In genomic region chr4:42881262-42881661, GRCh38 we compare ENCODE assay signal across 31 cellular contexts. TPM values are rescaled to one million over a fixed set of nuclear protein-coding genes. Genes with fewer than 3 reads are reported as not detected.
DNase-seq lines count a peak whose midpoint lies in the region; ATAC-seq and TF ChIP-seq lines count a peak whose summit lies in the region.
"Had no signal": no experiment of that assay in that cellular context is flagged by ENCODE, and none has a peak within 500 bp of the region (broad histone marks: within the 10 kb centered on the region; RNA-seq: fewer than 3 reads in every experiment).

No MANE protein-coding gene starts in this region.

- H3K27me3 ChIP-seq in PC-3 (ENCODE audit: low read length), result no peaks in the 10 kb centered on the region
- H3K27me3 ChIP-seq: BE2C; BLaER1; BLaER1 treated with 17β-estradiol and CSF1 and Interleukin-3, amounts not matched to agents 10 nM and 100 nM had no signal

- DNase-seq in PC-3, result peak; percentile 63
- DNase-seq: 8988T; ACHN; AML-193; BE2C; C1 segment of cervical spinal cord; Caco-2; Calu3; CD4-positive, alpha-beta memory T cell; CD4-positive, alpha-beta T cell; CD4-positive, CD25-positive, alpha-beta regulatory T cell; CD8-positive, alpha-beta memory T cell; CD8-positive, alpha-beta T cell; COR-L47; DMS 273 treated with DMSO at 0.1 percent for 48 hours; DMS153; DMS53; DMS79; DMS79 treated with DMSO at 0.1 percent for 48 hours; DND-41; EL had no signal

- H3K4me2 ChIP-seq in PC-3 (ENCODE audit: low read length), result no peak overlapping the region
- H3K4me2 ChIP-seq: A549; BLaER1; BLaER1 treated with 17β-estradiol and CSF1 and Interleukin-3, amounts not matched to agents 10 nM and 100 nM had no signal

- intact Hi-C loops in PC-3 (cut with micrococcal nuclease), result no loop called here

- no peak overlapping the region for H2AFZ ChIP-seq in PC-3 (ENCODE audit: low read length)

- H3K9ac ChIP-seq in PC-3 (ENCODE audit: low read length), result no peak overlapping the region
- H3K9ac ChIP-seq: BLaER1; BLaER1 treated with 17β-estradiol and CSF1 and Interleukin-3, amounts not matched to agents 10 nM and 100 nM had no signal

- ATAC-seq in PC-3 (peak; percentile 59), GM19395 (IDR thresholded peaks at IDR 0.05; ENCODE audit: unreplicated experiment) (no peak)
- ATAC-seq: A549; CD8-positive, alpha-beta T cell had no signal

- H3K27ac ChIP-seq in PC-3 (ENCODE audit: low read length), result no peak overlapping the region
- H3K27ac ChIP-seq: 22Rv1; A549; BLaER1; BLaER1 treated with 17β-estradiol and CSF1 and Interleukin-3, amounts not matched to agents 10 nM and 100 nM; C4-2B had no signal

- TF ChIP-seq CTCF in PC-3 (conservative IDR thresholded peaks at IDR 0.05; ENCODE audit: low read depth, low read length), result no peak

- H3K36me3 ChIP-seq in PC-3 (ENCODE audit: low read depth, low read length), result no peaks in the 10 kb centered on the region
- H3K36me3 ChIP-seq: BE2C; BLaER1; BLaER1 treated with 17β-estradiol and CSF1 and Interleukin-3, amounts not matched to agents 10 nM and 100 nM had no signal

- no peaks in the 10 kb centered on the region for H4K20me1 ChIP-seq in PC-3 (ENCODE audit: low read length)
- H4K20me1 ChIP-seq: BLaER1; BLaER1 treated with 17β-estradiol and CSF1 and Interleukin-3, amounts not matched to agents 10 nM and 100 nM had no signal

- H3K9me2 ChIP-seq in PC-3 (replicated peaks; ENCODE audit: low read length), result no peaks in the 10 kb centered on the region

- CTCF ChIA-PET in PC-3 (lab: Charles Lee), result no interaction called here

- H3K79me2 ChIP-seq in PC-3 (ENCODE audit: low read length), result no peaks in the 10 kb centered on the region

- H3F3A ChIP-seq in PC-3 (ENCODE audit: low read length, unreplicated experiment), result no peaks in the 10 kb centered on the region

- no peak overlapping the region for H3K4me3 ChIP-seq in PC-3 (ENCODE audit: low read length)
- H3K4me3 ChIP-seq: A549; BLaER1; BLaER1 treated with 17β-estradiol and CSF1 and Interleukin-3, amounts not matched to agents 10 nM and 100 nM had no signal

- POLR2A ChIA-PET in PC-3 (lab: Charles Lee; ENCODE audit: unreplicated experiment), result no interaction called here

- H3K4me1 ChIP-seq in PC-3 (ENCODE audit: insufficient read depth, low read length), result peaks cover 10% of the 10 kb centered on the region
- H3K4me1 ChIP-seq: A549; BE2C; BLaER1; BLaER1 treated with 17β-estradiol and CSF1 and Interleukin-3, amounts not matched to agents 10 nM and 100 nM; Caco-2 had no signal

- BruUV-seq in PC-3 (replicated peaks; lab: Mats Ljungman, UMichigan), result no TSS peak

- 0 out of 2 replicates have a peak, but pooled peaks cover 6% of the 10 kb centered on the region for H3K9me3 ChIP-seq in PC-3 (ENCODE audit: low read length)
- H3K9me3 ChIP-seq: A549, BE2C, BLaER1, Caco-2 had no signal

RNA-seq across cellular contexts. Expression of gene GRXCR1, which starts 11.3 kb away (rescaled TPM):
- not detected in 2 replicates for total RNA-seq in PC-3 (2014; rRNA removed)
- total RNA-seq: A172; A673; B cell; Caco-2; Calu3; CD4-positive, alpha-beta memory T cell; CD4-positive, alpha-beta T cell; CD4-positive, CD25-positive, alpha-beta regulatory T cell; CD8-positive, alpha-beta memory T cell; CD8-positive, alpha-beta T cell; Daoy had no signal
